ENCODE assay signal across 8 cellular contexts in genomic region chr5:180895330-180895729, GRCh38. TPM values are rescaled to one million over a fixed set of nuclear protein-coding genes. Genes with fewer than 3 reads are reported as not detected.
"Had no signal": no experiment of that assay in that cellular context is flagged by ENCODE, and none has a peak within 500 bp of the region (broad histone marks: within the 10 kb centered on the region; RNA-seq: fewer than 3 reads in every experiment).

No MANE protein-coding gene starts in this region.

RNA-seq across cellular contexts. Expression of gene BTNL8, which starts 3.6 kb away (rescaled TPM):
- total RNA-seq: kidney epithelial cell; mammary epithelial cell; mesothelial cell of epicardium; mononuclear cell; myocyte; naive thymus-derived CD4-positive, alpha-beta T cell had no signal
- polyA plus RNA-seq: immature natural killer cell; keratinocyte; mammary epithelial cell; naive thymus-derived CD4-positive, alpha-beta T cell had no signal
